ENCODE assay signal across 8 cellular contexts in the genomic region with DNA sequence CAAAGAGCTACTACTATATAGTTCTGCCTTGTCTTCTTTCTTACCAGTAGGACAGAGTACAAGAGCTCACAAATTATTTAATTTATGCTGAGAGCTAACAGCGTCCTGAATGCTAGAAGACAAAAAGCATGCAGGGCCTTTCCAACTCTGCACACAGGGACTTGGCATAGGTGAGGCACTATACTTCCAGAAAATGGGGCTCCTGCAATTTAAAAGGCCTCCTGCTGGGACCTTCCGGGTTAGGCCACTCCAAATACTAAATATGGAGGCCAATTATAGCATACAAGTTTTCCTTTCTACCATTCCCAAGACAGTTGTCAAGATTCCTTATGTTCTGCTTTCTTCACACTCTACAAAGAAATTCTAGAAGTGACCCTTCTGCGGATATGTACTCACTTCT. TPM values are rescaled to one million over a fixed set of nuclear protein-coding genes. Genes with fewer than 3 reads are reported as not detected.
DNase-seq lines count a peak whose midpoint lies in the region; ATAC-seq and TF ChIP-seq lines count a peak whose summit lies in the region.

No MANE protein-coding gene starts in this region.

- DNase-seq in Daoy (ENCODE audit: low read depth) (peak; percentile 4), T-helper 17 cell (no peak), fibroblast of villous mesenchyme (ENCODE audit: low read depth) (peak; percentile 22), gastrocnemius medialis (no peak), activated gamma-delta T cell treated with Interleukin-2 at 50 U/mL for 16 hours (no peak), amniotic stem cell (lab: John Stamatoyannopoulos, UW) (no peak)

- H3K4me3 Mint-ChIP-seq in T-helper 17 cell: peak overlapping the region; percentile 92

- H3K27ac ChIP-seq in gastrocnemius medialis: peak overlapping the region in 3 of 4 donors; percentile 82 to 89 (median 89)

- ATAC-seq in HG03342 (IDR thresholded peaks at IDR 0.05; ENCODE audit: unreplicated experiment): peak; percentile 16
- ATAC-seq in T-helper 17 cell: no peak
- no peak for ATAC-seq in gastrocnemius medialis
- no peak for ATAC-seq in HG02840 (IDR thresholded peaks at IDR 0.05; ENCODE audit: low FRiP score, unreplicated experiment)

- peaks cover 2% of the 10 kb centered on the region for H3K36me3 Mint-ChIP-seq in T-helper 17 cell (ENCODE audit: low read depth)

- no peak for TF ChIP-seq CTCF in fibroblast of villous mesenchyme (IDR thresholded peaks at IDR 0.05; ENCODE audit: insufficient read depth, low read depth, low read length)
- TF ChIP-seq CTCF in gastrocnemius medialis (IDR thresholded peaks at IDR 0.05 in 4 of 5, conservative IDR thresholded peaks at IDR 0.05 in 1 of 5): no peak

- H3K27me3 ChIP-seq in gastrocnemius medialis: peaks cover 0 to 8% (median 4%) of the 10 kb centered on the region in 3 donors

- peak overlapping the region; percentile 96 for H3K4me3 ChIP-seq in fibroblast of villous mesenchyme (ENCODE audit: low read depth, low read length)
- H3K4me3 ChIP-seq in gastrocnemius medialis: peak overlapping the region; percentile 86 to 95 (median 92)

- H3K27ac Mint-ChIP-seq in T-helper 17 cell: peak overlapping the region; percentile 92

- peaks cover 21% of the 10 kb centered on the region for H3K4me1 Mint-ChIP-seq in T-helper 17 cell

- H3K27me3 Mint-ChIP-seq in T-helper 17 cell: peaks cover 16% of the 10 kb centered on the region

- in situ Hi-C loops in gastrocnemius medialis (cut with MboI; ENCODE audit: low sequenced_read_pairs in 4 of 4): no loop called here

- TF ChIP-seq POLR2A in gastrocnemius medialis (IDR thresholded peaks at IDR 0.05): no peak

- H3K4me1 ChIP-seq in gastrocnemius medialis: peaks cover 23 to 26% of the 10 kb centered on the region in 2 donors

- H3K9me3 ChIP-seq in T-helper 17 cell (ENCODE audit: control insufficient read depth, low read length, poor library complexity, severe bottlenecking): no peaks in the 10 kb centered on the region
- no peaks in the 10 kb centered on the region for H3K9me3 ChIP-seq in gastrocnemius medialis

- intact Hi-C loops in gastrocnemius medialis (cut with DNase I; ENCODE audit: low total_unique reads): no loop called here

- peaks cover 0 to 6% of the 10 kb centered on the region in 2 donors for H3K36me3 ChIP-seq in gastrocnemius medialis

RNA-seq across cellular contexts. Expression of gene DCUN1D5, which starts 0.9 kb away (rescaled TPM):
- total RNA-seq in Daoy (2014; rRNA removed; shearing (Covaris generic)): 131 and 184 TPM in 2 replicates
- total RNA-seq in T-helper 17 cell: 10 to 100 TPM; 13.9 to 14.0 TPM
- 63.5 and 82.8 TPM in 2 replicates for total RNA-seq in fibroblast of villous mesenchyme
- 10 to 100 TPM; 31.6 to 57.5 (median 50.8) TPM for total RNA-seq in gastrocnemius medialis

RNA-seq across cellular contexts. Expression of gene DYNC2H1, which starts 18.2 kb away (rescaled TPM):
- total RNA-seq in Daoy (2014; rRNA removed; shearing (Covaris generic)): 9.6 and 14.1 TPM in 2 replicates
- 1 to 10 TPM; 2.2 to 3.6 TPM for total RNA-seq in T-helper 17 cell
- 39.0 and 44.9 TPM in 2 replicates for total RNA-seq in fibroblast of villous mesenchyme
- 1 to 10 TPM; 1.7 to 2.2 (median 1.9) TPM for total RNA-seq in gastrocnemius medialis

Comparison
In these comparisons a context has a peak if more than half of its experiments do, and no peak if none do; other contexts are left out.
1. DNase-seq: peak in Daoy (single experiment) and fibroblast of villous mesenchyme (single experiment); none in T-helper 17 cell (0 of 3), gastrocnemius medialis (0 of 2), activated gamma-delta T cell treated with Interleukin-2 at 50 U/mL for 16 hours (single experiment) and amniotic stem cell (single experiment).